Comparison of ENCODE assay signal across 9 cellular contexts in the genomic region with DNA sequence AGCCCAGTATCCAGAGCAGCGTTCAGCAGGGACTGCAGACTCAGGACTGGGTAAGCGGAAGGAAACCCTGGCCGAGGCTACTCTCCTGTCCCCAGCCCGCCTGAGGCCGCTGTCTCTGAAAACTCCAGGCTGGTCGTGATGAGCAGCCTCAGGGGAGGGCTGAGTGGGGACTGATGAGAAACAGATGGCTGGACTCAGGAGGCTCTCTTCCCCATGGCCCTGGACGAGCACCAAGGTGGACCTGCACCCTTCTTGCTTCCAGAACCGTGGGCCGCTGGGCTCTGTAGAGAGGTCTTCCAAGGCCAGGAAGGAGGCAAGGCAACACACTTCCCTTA.
A peak's percentile ranks its signal among the peaks of the same experiment; 100 is the strongest.
DNase-seq lines count a peak whose midpoint lies in the region; ATAC-seq and TF ChIP-seq lines count a peak whose summit lies in the region.
"Had no signal": no experiment of that assay in that cellular context is flagged by ENCODE, and none has a peak within 500 bp of the region (broad histone marks: within the 10 kb centered on the region; RNA-seq: fewer than 3 reads in every experiment).

No MANE protein-coding gene starts in this region.

- H3K4me3 Mint-ChIP-seq in effector memory CD8-positive, alpha-beta T cell: peak overlapping the region; percentile 77 to 79
- H3K4me3 Mint-ChIP-seq in nephron: peak overlapping the region; percentile 63 to 86 (median 83)

- no peak for TF ChIP-seq POLR2A in NB4 (IDR thresholded peaks at IDR 0.05; ENCODE audit: extremely low read depth, insufficient read length)

- peak overlapping the region; percentile 100 for H3K4me2 ChIP-seq in BLaER1

- peak overlapping the region; percentile 98 for H3K27ac ChIP-seq in BLaER1

- H3K9ac ChIP-seq in BLaER1: peak overlapping the region; percentile 90

- H3K4me3 ChIP-seq in BLaER1: peak overlapping the region; percentile 73
- H3K4me3 ChIP-seq in NB4 (ENCODE audit: low read depth, low read length): peak overlapping the region; percentile 69

- H3K4me1 ChIP-seq in BLaER1: peaks cover 68% of the 10 kb centered on the region

- ATAC-seq in effector memory CD8-positive, alpha-beta T cell (replicated peaks): no peak
- no peak for ATAC-seq in GM21576 (IDR thresholded peaks at IDR 0.05; ENCODE audit: unreplicated experiment)
- no peak for ATAC-seq in HG03095 (IDR thresholded peaks at IDR 0.05; ENCODE audit: unreplicated experiment)

- peaks cover 8% of the 10 kb centered on the region for H3K36me3 Mint-ChIP-seq in effector memory CD8-positive, alpha-beta T cell (ENCODE audit: insufficient read depth)
- peaks cover 45% of the 10 kb centered on the region for H3K36me3 Mint-ChIP-seq in nephron (ENCODE audit: low read depth)

- H3K27ac Mint-ChIP-seq in effector memory CD8-positive, alpha-beta T cell: peak overlapping the region in 1 of 2 donors; percentile 80
- no peak overlapping the region for H3K27ac Mint-ChIP-seq in nephron

- H3K4me1 Mint-ChIP-seq in effector memory CD8-positive, alpha-beta T cell (ENCODE audit: low read depth in 2 of 2): peaks cover 7% of the 10 kb centered on the region in 2 donors
- H3K4me1 Mint-ChIP-seq in nephron: no peaks in the 10 kb centered on the region

- DNase-seq in NB4 (ENCODE audit: low read depth): no peak
- DNase-seq in effector memory CD8-positive, alpha-beta T cell: no peak
- no peak for DNase-seq in ecto neural progenitor cell (ENCODE audit: low spot score)
- DNase-seq in middle frontal gyrus (ENCODE audit: extremely low spot score, low spot score): no peak

- 0 out of 2 replicates have a peak, but pooled peaks cover 6% of the 10 kb centered on the region for H3K9me3 ChIP-seq in BLaER1

- H3K9me3 Mint-ChIP-seq in effector memory CD8-positive, alpha-beta T cell: no peaks in the 10 kb centered on the region
- H3K9me3 Mint-ChIP-seq in nephron: peaks cover 27% of the 10 kb centered on the region

- peaks cover 11% of the 10 kb centered on the region; the same call in 1 of the 2 replicates for H4K20me1 ChIP-seq in BLaER1

- no peaks in the 10 kb centered on the region for H3K27me3 Mint-ChIP-seq in effector memory CD8-positive, alpha-beta T cell
- peaks cover 6% of the 10 kb centered on the region for H3K27me3 Mint-ChIP-seq in nephron (ENCODE audit: low read depth)

- no peak for TF ChIP-seq CTCF in NB4 (IDR thresholded peaks at IDR 0.05; ENCODE audit: low read depth, low read length)
- TF ChIP-seq CTCF in nephron (IDR thresholded peaks at IDR 0.05; ENCODE audit: unreplicated experiment in 3 of 3): no peak

- peaks cover 23% of the 10 kb centered on the region for H3K36me3 ChIP-seq in BLaER1
- H3K36me3 ChIP-seq: cardiac muscle cell had no signal

- no peaks in the 10 kb centered on the region for H3K27me3 ChIP-seq in BLaER1
- H3K27me3 ChIP-seq: cardiac muscle cell had no signal
